ENCODE assay signal across 10 cellular contexts in genomic region chr7:21617916-21618390, GRCh38.
DNase-seq lines count a peak whose midpoint lies in the region; ATAC-seq and TF ChIP-seq lines count a peak whose summit lies in the region.
"Had no signal": no experiment of that assay in that cellular context is flagged by ENCODE, and none has a peak within 500 bp of the region (broad histone marks: within the 10 kb centered on the region; RNA-seq: fewer than 3 reads in every experiment).

No MANE protein-coding gene starts in this region.

- peak overlapping the region; percentile 3 for H3K4me3 Mint-ChIP-seq in MCF 10A (ENCODE audit: unreplicated experiment)

- intact Hi-C loops in MCF 10A (cut with micrococcal nuclease) = loop anchor here (2.0 kb wide), 1 partner anchor 37 kb away; no protein-coding TSS in a partner anchor
- intact Hi-C loops in breast epithelium (cut with DNase I; ENCODE audit: low total_unique reads) = no loop called here
- intact Hi-C loops in right lobe of liver (cut with DNase I) = no loop called here

- BruUV-seq in MCF 10A (replicated peaks; lab: Mats Ljungman, UMichigan) = no TSS peak

- CTCF ChIA-PET in MCF 10A (lab: Yijun Ruan, JAX) = interaction anchor here (0.5 to 0.9 kb wide), 2 partner anchors 155 to 487 kb away, joined by 4 read pairs; no protein-coding TSS in a partner anchor

- no peaks in the 10 kb centered on the region for H3K27me3 ChIP-seq in breast epithelium
- H3K27me3 ChIP-seq in right lobe of liver = no peaks in the 10 kb centered on the region
- H3K27me3 ChIP-seq: neutrophil had no signal

- H3K27ac ChIP-seq in breast epithelium (no peak overlapping the region), right lobe of liver (peak overlapping the region in 1 of 3 donors; percentile 40)
- H3K27ac ChIP-seq: neutrophil, SK-N-MC had no signal

- no peaks in the 10 kb centered on the region for H3K36me3 ChIP-seq in breast epithelium
- no peaks in the 10 kb centered on the region for H3K36me3 ChIP-seq in right lobe of liver
- H3K36me3 ChIP-seq: neutrophil had no signal

- TF ChIP-seq CTCF in MCF 10A (IDR thresholded peaks at IDR 0.05; ENCODE audit: unreplicated experiment) = no peak
- TF ChIP-seq CTCF in breast epithelium (IDR thresholded peaks at IDR 0.05) = no peak
- TF ChIP-seq CTCF in cardiac fibroblast (IDR thresholded peaks at IDR 0.05; ENCODE audit: low read depth, low read length) = no peak
- no peak for TF ChIP-seq CTCF in right lobe of liver (IDR thresholded peaks at IDR 0.05)

- H3K36me3 Mint-ChIP-seq in MCF 10A (ENCODE audit: insufficient read depth, unreplicated experiment) = no peaks in the 10 kb centered on the region

- peaks cover 29% of the 10 kb centered on the region for H3K4me1 Mint-ChIP-seq in MCF 10A (ENCODE audit: insufficient read depth, unreplicated experiment)

- H3K27ac Mint-ChIP-seq in MCF 10A (ENCODE audit: low read depth, unreplicated experiment) = peak overlapping the region; percentile 89

- H3K4me1 ChIP-seq in breast epithelium (no peaks in the 10 kb centered on the region), right lobe of liver (peaks cover 0 to 15% (median 4%) of the 10 kb centered on the region in 4 donors)

- WGBS in right lobe of liver (ENCODE audit: insufficient coverage, low coverage, low lambda C conversion rate, missing lambda C conversion rate) = 28% methylated on average over 3 of the region's 6 CpGs

- ATAC-seq in right lobe of liver (peak; percentile 98 to 100 (median 99)), GM21423 (IDR thresholded peaks at IDR 0.05; ENCODE audit: unreplicated experiment) (no peak)

- no peaks in the 10 kb centered on the region for H3K27me3 Mint-ChIP-seq in MCF 10A (ENCODE audit: insufficient read depth, unreplicated experiment)

- no peaks in the 10 kb centered on the region for H3K9me3 Mint-ChIP-seq in MCF 10A (ENCODE audit: unreplicated experiment)

- H3K4me3 ChIP-seq in breast epithelium (no peak overlapping the region), cardiac fibroblast (replicated peaks in 1 of 2; ENCODE audit: low read depth in 2 of 2, low read length in 2 of 2) (no peak overlapping the region), right lobe of liver (no peak overlapping the region)
- H3K4me3 ChIP-seq: SK-N-MC had no signal

- H3K9me3 ChIP-seq in breast epithelium = no peaks in the 10 kb centered on the region
- H3K9me3 ChIP-seq in right lobe of liver = no peaks in the 10 kb centered on the region
- H3K9me3 ChIP-seq: neutrophil had no signal

- TF ChIP-seq POLR2A in breast epithelium (IDR thresholded peaks at IDR 0.05) = no peak
- TF ChIP-seq POLR2A in right lobe of liver (IDR thresholded peaks at IDR 0.05) = no peak
- TF ChIP-seq POLR2A in erythroblast (IDR thresholded peaks at IDR 0.05; ENCODE audit: low read length) = no peak

- POLR2A ChIA-PET in MCF 10A (lab: Yijun Ruan, JAX) = interaction anchor here (0.6 to 1.8 kb wide), 6 partner anchors 12 to 328 kb away, joined by 3 to 6 read pairs (median 4); partner anchors contain the start of genes CDCA7L and SP4

- DNase-seq in MCF 10A (ENCODE audit: unreplicated experiment) (peak; percentile 95), breast epithelium (ENCODE audit: low spot score in 2 of 2) (no peak), cardiac fibroblast (ENCODE audit: low read depth in 2 of 2) (peak; percentile 52 to 95), right lobe of liver (peak; percentile 69 to 93 (median 81)), KG1 (lab: John Stamatoyannopoulos, UW) (no peak), erythroblast (lab: John Stamatoyannopoulos, UW) (no peak), Kasumi-1 (lab: John Stamatoyannopoulos, UW) (no peak)

Comparison
In these comparisons a context has a peak if more than half of its experiments do, and no peak if none do; other contexts are left out.
1. DNase-seq: peak in MCF 10A (single experiment), cardiac fibroblast (2 of 2) and right lobe of liver (3 of 3); none in breast epithelium (0 of 2), KG1 (single experiment), erythroblast (0 of 2) and Kasumi-1 (0 of 2).